ENCODE assay signal across 21 cellular contexts in the genomic region with DNA sequence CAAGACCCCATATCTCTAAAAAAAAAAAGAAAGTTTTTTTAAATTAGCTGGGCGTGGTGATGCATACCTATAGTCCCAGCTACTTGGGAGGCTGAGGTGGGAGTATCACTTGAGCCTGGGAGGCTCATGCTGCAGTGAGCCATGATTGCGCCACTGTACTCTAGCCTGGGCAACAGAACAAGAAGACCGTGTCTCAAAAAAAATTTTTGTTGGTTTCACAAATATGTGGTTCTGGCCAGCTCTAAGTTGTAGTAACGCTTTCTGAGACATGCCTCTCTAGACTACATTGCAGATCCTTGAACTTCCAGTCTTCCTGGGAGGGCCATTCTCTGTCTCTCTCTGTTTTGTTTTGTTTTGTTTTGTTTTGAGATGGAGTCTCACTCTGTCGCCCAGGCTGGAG. TPM values are rescaled to one million over a fixed set of nuclear protein-coding genes. Genes with fewer than 3 reads are reported as not detected.
DNase-seq lines count a peak whose midpoint lies in the region; ATAC-seq and TF ChIP-seq lines count a peak whose summit lies in the region.
"Had no signal": no experiment of that assay in that cellular context is flagged by ENCODE, and none has a peak within 500 bp of the region (broad histone marks: within the 10 kb centered on the region; RNA-seq: fewer than 3 reads in every experiment).

No MANE protein-coding gene starts in this region.

- H3K36me3 ChIP-seq in brain microvascular endothelial cell (replicated peaks) (no peaks in the 10 kb centered on the region), lung (ENCODE audit: control insufficient read depth in 2 of 2, insufficient read depth in 2 of 2, low read length in 2 of 2) (no peaks in the 10 kb centered on the region)
- no peaks in the 10 kb centered on the region for H3K36me3 ChIP-seq in effector memory CD4-positive, alpha-beta T cell (ENCODE audit: control insufficient read depth, insufficient read depth, low read length)
- H3K36me3 ChIP-seq: ascending aorta, tibial artery had no signal

- H3K9me3 ChIP-seq in lung (ENCODE audit: control insufficient read depth in 2 of 2, insufficient read depth in 1 of 2, low read length in 1 of 2) = no peaks in the 10 kb centered on the region
- H3K9me3 ChIP-seq in effector memory CD4-positive, alpha-beta T cell (ENCODE audit: control insufficient read depth, low read length) = no peaks in the 10 kb centered on the region
- H3K9me3 ChIP-seq: ascending aorta, tibial artery had no signal

- WGBS in lung, 2 donors = 71 to 72% methylated on average over 5 of the region's 5 CpGs

- TF ChIP-seq CTCF in brain microvascular endothelial cell (IDR thresholded peaks at IDR 0.05; ENCODE audit: low read depth, low read length, missing control alignments) (no peak), lung (IDR thresholded peaks at IDR 0.05; ENCODE audit: control extremely low read depth, extremely low read depth) (no peak)

- in situ Hi-C loops in brain microvascular endothelial cell (cut with HindIII; ENCODE audit: low pct_ligation_motif_present, low sequenced_read_pairs) = no loop called here

- peaks cover 0 to 1% of the 10 kb centered on the region in 2 donors for H3K4me1 ChIP-seq in lung (ENCODE audit: control insufficient read depth in 2 of 2, insufficient read depth in 2 of 2, low read length in 2 of 2)
- H3K4me1 ChIP-seq in effector memory CD4-positive, alpha-beta T cell (ENCODE audit: control insufficient read depth, insufficient read depth, low read length, poor library complexity, severe bottlenecking) = no peaks in the 10 kb centered on the region
- H3K4me1 ChIP-seq: ascending aorta, tibial artery had no signal

- DNase-seq in AG20443 (ENCODE audit: low spot score) = peak; percentile 84
- peak; percentile 31 for DNase-seq in M059J (ENCODE audit: low read depth)
- DNase-seq in brain microvascular endothelial cell = peak; percentile 20
- no peak for DNase-seq in lung (ENCODE audit: low spot score)
- no peak for DNase-seq in DMS153 (lab: John Stamatoyannopoulos, UW)
- DNase-seq in activated CD8-positive, alpha-beta memory T cell treated with anti-CD3 and anti-CD28 coated beads, Interleukin-2, amount 50 U/mL, for 48 hours = no peak
- DNase-seq in NCI-H1105 (lab: John Stamatoyannopoulos, UW) = no peak
- DNase-seq in effector memory CD4-positive, alpha-beta T cell = no peak
- DNase-seq: activated naive CD4-positive, alpha-beta T cell treated with Interleukin-2 at 50 U/mL for 16 hours; Karpas-422; NCI-H1694 treated with DMSO at 0.1 percent for 48 hours; occipital lobe; right cardiac atrium; stimulated activated naive CD4-positive, alpha-beta T cell; T-cell; tibial artery had no signal

- H3K4me3 ChIP-seq in brain microvascular endothelial cell (ENCODE audit: low read depth, low read length) (no peak overlapping the region), lung (no peak overlapping the region)
- H3K4me3 ChIP-seq in effector memory CD4-positive, alpha-beta T cell (ENCODE audit: insufficient read depth, low read depth, low read length, poor library complexity, severe bottlenecking) = no peak overlapping the region
- H3K4me3 ChIP-seq: ascending aorta, coronary artery, tibial artery had no signal

- peak; percentile 38 for ATAC-seq in lung (ENCODE audit: insufficient read depth, low FRiP score)
- ATAC-seq: left lobe of liver, right cardiac atrium, T-cell had no signal

- H3K27ac ChIP-seq in brain microvascular endothelial cell = no peak overlapping the region
- no peak overlapping the region for H3K27ac ChIP-seq in lung (ENCODE audit: low read depth in 1 of 2, low read length in 1 of 2)
- H3K27ac ChIP-seq in effector memory CD4-positive, alpha-beta T cell (ENCODE audit: insufficient read depth, low read length, poor library complexity, severe bottlenecking) = no peak overlapping the region
- H3K27ac ChIP-seq: ascending aorta, coronary artery, RWPE1, tibial artery had no signal

- no peaks in the 10 kb centered on the region for H3K27me3 ChIP-seq in brain microvascular endothelial cell (replicated peaks)
- no peaks in the 10 kb centered on the region for H3K27me3 ChIP-seq in lung (ENCODE audit: control insufficient read depth, insufficient read depth)
- no peaks in the 10 kb centered on the region for H3K27me3 ChIP-seq in effector memory CD4-positive, alpha-beta T cell (replicated peaks; ENCODE audit: control insufficient read depth, insufficient read depth, low read length, poor library complexity, severe bottlenecking)
- H3K27me3 ChIP-seq: ascending aorta, tibial artery had no signal

RNA-seq across cellular contexts. Expression of gene RHBDD2, which starts 24.6 kb away (rescaled TPM):
- 81.8 and 92.7 TPM in 2 replicates for total RNA-seq in M059J (2014; rRNA removed; shearing (Covaris generic))
- 100 to 1,000 TPM in 1 of 2 donors, 10 to 100 TPM in 1; 25.1 to 102 TPM for total RNA-seq in lung
- 10 to 100 TPM; 67.0 to 97.1 TPM for polyA plus RNA-seq in lung

RNA-seq across cellular contexts. Expression of gene CCL24, which starts 40.6 kb away (rescaled TPM):
- not detected in 2 replicates for total RNA-seq in M059J (2014; rRNA removed; shearing (Covaris generic))
- total RNA-seq in lung = 1 to 10 TPM in 1 of 2 donors, not detected in 1; 4.8 TPM
- 1 to 10 TPM; 1.1 to 2.8 TPM for polyA plus RNA-seq in lung
- total RNA-seq: ascending aorta, endothelial cell of umbilical vein, occipital lobe, right cardiac atrium, T-cell had no signal
- polyA plus RNA-seq: endothelial cell of umbilical vein, right cardiac atrium had no signal

Comparison
In these comparisons a context has a peak if more than half of its experiments do, and no peak if none do; other contexts are left out.
1. DNase-seq: peak in AG20443 (single experiment), M059J (single experiment) and brain microvascular endothelial cell (single experiment); none in lung (single experiment), DMS153 (single experiment), activated CD8-positive, alpha-beta memory T cell treated with anti-CD3 and anti-CD28 coated beads, Interleukin-2, amount 50 U/mL, for 48 hours (single experiment), NCI-H1105 (single experiment) and effector memory CD4-positive, alpha-beta T cell (0 of 3).